1 cellular context compared by ENCODE assay signal in genomic region chr9:136092353-136092650, GRCh38.
A peak's percentile ranks its signal among the peaks of the same experiment; 100 is the strongest.
TF ChIP-seq lines count a peak whose summit lies in the region.

No MANE protein-coding gene starts in this region.

TF ChIP-seq in HepG2, 621 proteins besides CTCF, POLR2A, EP300 and RAD21:
- TF ChIP-seq, protein P1, sequence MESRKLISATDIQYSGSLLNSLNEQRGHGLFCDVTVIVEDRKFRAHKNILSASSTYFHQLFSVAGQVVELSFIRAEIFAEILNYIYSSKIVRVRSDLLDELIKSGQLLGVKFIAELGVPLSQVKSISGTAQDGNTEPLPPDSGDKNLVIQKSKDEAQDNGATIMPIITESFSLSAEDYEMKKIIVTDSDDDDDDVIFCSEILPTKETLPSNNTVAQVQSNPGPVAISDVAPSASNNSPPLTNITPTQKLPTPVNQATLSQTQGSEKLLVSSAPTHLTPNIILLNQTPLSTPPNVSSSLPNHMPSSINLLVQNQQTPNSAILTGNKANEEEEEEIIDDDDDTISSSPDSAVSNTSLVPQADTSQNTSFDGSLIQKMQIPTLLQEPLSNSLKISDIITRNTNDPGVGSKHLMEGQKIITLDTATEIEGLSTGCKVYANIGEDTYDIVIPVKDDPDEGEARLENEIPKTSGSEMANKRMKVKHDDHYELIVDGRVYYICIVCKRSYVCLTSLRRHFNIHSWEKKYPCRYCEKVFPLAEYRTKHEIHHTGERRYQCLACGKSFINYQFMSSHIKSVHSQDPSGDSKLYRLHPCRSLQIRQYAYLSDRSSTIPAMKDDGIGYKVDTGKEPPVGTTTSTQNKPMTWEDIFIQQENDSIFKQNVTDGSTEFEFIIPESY (CRISPR knock-in tag; IDR thresholded peaks at IDR 0.05), result peak; percentile 93
- TF ChIP-seq AKAP8 (CRISPR knock-in tag; IDR thresholded peaks at IDR 0.05) (0 out of 2 replicates have a peak, but pooled peaks have one; percentile 0), BRCA1 (CRISPR knock-in tag; IDR thresholded peaks at IDR 0.05) (no peak), ZBTB38 (CRISPR knock-in tag; IDR thresholded peaks at IDR 0.05) (0 out of 2 replicates have a peak, but pooled peaks have one; percentile 8), CAMTA2 (CRISPR knock-in tag; IDR thresholded peaks at IDR 0.05; ENCODE audit: borderline replicate concordance) (no peak), AGO2 (optimal IDR thresholded peaks at IDR 0.05; ENCODE audit: low read depth, low read length) (peak; percentile 26), RBFOX2 (IDR thresholded peaks at IDR 0.05; ENCODE audit: low read depth, low read length) (peak; percentile 52; the same call in 1 of the 2 replicates)
